ENCODE assay signal across 15 cellular contexts in genomic region chr1:44630116-44630515, GRCh38. TPM values are rescaled to one million over a fixed set of nuclear protein-coding genes. Genes with fewer than 3 reads are reported as not detected.
DNase-seq lines count a peak whose midpoint lies in the region; ATAC-seq and TF ChIP-seq lines count a peak whose summit lies in the region.
"Had no signal": no experiment of that assay in that cellular context is flagged by ENCODE, and none has a peak within 500 bp of the region (broad histone marks: within the 10 kb centered on the region; RNA-seq: fewer than 3 reads in every experiment).

No MANE protein-coding gene starts in this region.

- H3K27me3 ChIP-seq in PC-9 (ENCODE audit: insufficient read depth, low read depth) = no peaks in the 10 kb centered on the region
- H3K27me3 ChIP-seq in osteoblast (ENCODE audit: insufficient read depth, low read length) = no peaks in the 10 kb centered on the region
- H3K27me3 ChIP-seq: brain microvascular endothelial cell, upper lobe of left lung had no signal

- CTCF ChIA-PET in PC-9 (lab: Charles Lee) = no interaction called here

- H3K36me3 ChIP-seq in PC-9 (ENCODE audit: low read depth) (no peaks in the 10 kb centered on the region), osteoblast (ENCODE audit: insufficient read depth, low read length) (peaks cover 14% of the 10 kb centered on the region)

- H3K9me3 ChIP-seq in PC-9 (ENCODE audit: insufficient read depth, low read depth) (no peaks in the 10 kb centered on the region), osteoblast (ENCODE audit: low read depth, low read length) (no peaks in the 10 kb centered on the region)
- H3K9me3 ChIP-seq: upper lobe of left lung had no signal

- H3K27ac Mint-ChIP-seq in activated CD4-positive, alpha-beta T cell treated with anti-CD3 and anti-CD28 coated beads, Interleukin-2, amount 10 ng/mL, durations not matched to agents 24 days and 14 days = peak overlapping the region; percentile 94
- H3K27ac Mint-ChIP-seq in central memory CD8-positive, alpha-beta T cell (ENCODE audit: low read depth) = peak overlapping the region; percentile 76

- H2AFZ ChIP-seq in PC-9 (no peak overlapping the region), osteoblast (ENCODE audit: low read length) (no peak overlapping the region)

- H4K20me1 ChIP-seq in PC-9 (ENCODE audit: insufficient read depth) = no peaks in the 10 kb centered on the region
- peaks cover 11% of the 10 kb centered on the region for H4K20me1 ChIP-seq in osteoblast (ENCODE audit: insufficient read depth, low read length)

- peaks cover 6% of the 10 kb centered on the region for H3K9me3 Mint-ChIP-seq in activated CD4-positive, alpha-beta T cell treated with anti-CD3 and anti-CD28 coated beads, Interleukin-2, amount 10 ng/mL, durations not matched to agents 24 days and 14 days
- H3K9me3 Mint-ChIP-seq in central memory CD8-positive, alpha-beta T cell = peaks cover 6% of the 10 kb centered on the region

- H3F3A ChIP-seq in PC-9 (ENCODE audit: insufficient read depth, low read depth) = peaks cover 31% of the 10 kb centered on the region; the same call in 1 of the 2 replicates

- peaks cover 17% of the 10 kb centered on the region; the same call in 1 of the 2 replicates for H3K79me2 ChIP-seq in PC-9 (ENCODE audit: low read depth)
- H3K79me2 ChIP-seq in osteoblast (ENCODE audit: insufficient read depth, low read length) = peaks cover 27% of the 10 kb centered on the region

- no peak for ATAC-seq in central memory CD8-positive, alpha-beta T cell (replicated peaks; ENCODE audit: extremely low read depth, poor library complexity, severe bottlenecking)

- H3K27me3 Mint-ChIP-seq in activated CD4-positive, alpha-beta T cell treated with anti-CD3 and anti-CD28 coated beads, Interleukin-2, amount 10 ng/mL, durations not matched to agents 24 days and 14 days = no peaks in the 10 kb centered on the region
- no peaks in the 10 kb centered on the region for H3K27me3 Mint-ChIP-seq in central memory CD8-positive, alpha-beta T cell

- POLR2A ChIA-PET in PC-9 (lab: Charles Lee; ENCODE audit: unreplicated experiment) = interaction anchor here (0.6 kb wide), 1 partner anchor 54 kb away, joined by 5 read pairs; no protein-coding TSS in a partner anchor

- no TSS peak for BruUV-seq in PC-9 (replicated peaks; lab: Mats Ljungman, UMichigan)

- H3K9me2 ChIP-seq in PC-9 (ENCODE audit: insufficient read depth) = no peaks in the 10 kb centered on the region

- no peak for DNase-seq in activated CD4-positive, alpha-beta T cell treated with anti-CD3 and anti-CD28 coated beads, Interleukin-2, amount 10 ng/mL, durations not matched to agents 24 days and 14 days
- no peak for DNase-seq in activated CD4-positive, alpha-beta T cell treated with anti-CD3 and anti-CD28 coated beads for 4 hours
- no peak for DNase-seq in PC-9
- no peak for DNase-seq in central memory CD8-positive, alpha-beta T cell (ENCODE audit: low spot score in 2 of 2)
- DNase-seq in osteoblast (ENCODE audit: insufficient read length, low spot score, missing footprints) = no peak
- DNase-seq in GM20000 (ENCODE audit: low spot score) = no peak
- no peak for DNase-seq in cerebellar nuclear complex (lab: John Stamatoyannopoulos, UW)
- no peak for DNase-seq in MV-4-11 (lab: John Stamatoyannopoulos, UW)
- DNase-seq: activated CD8-positive, alpha-beta memory T cell treated with anti-CD3 and anti-CD28 coated beads for 24 hours; brain microvascular endothelial cell; NCI-H1436; upper lobe of left lung had no signal

- TF ChIP-seq CTCF in PC-9 (conservative IDR thresholded peaks at IDR 0.05) (no peak), osteoblast (IDR thresholded peaks at IDR 0.05; ENCODE audit: extremely low read depth, low read depth, low read length) (no peak), GM20000 (IDR thresholded peaks at IDR 0.05; ENCODE audit: extremely low read depth, missing control alignments) (no peak)

- H3K4me2 ChIP-seq in PC-9 (0 out of 2 replicates have a peak overlapping the region, but pooled peaks have one; percentile 3), osteoblast (ENCODE audit: insufficient read depth, low read length) (peak overlapping the region; percentile 45)

- H3K4me1 ChIP-seq in PC-9 (replicated peaks; ENCODE audit: insufficient read depth) = peaks cover 44% of the 10 kb centered on the region
- peaks cover 46% of the 10 kb centered on the region for H3K4me1 ChIP-seq in osteoblast (ENCODE audit: insufficient read depth, low read length)

- H3K4me1 Mint-ChIP-seq in activated CD4-positive, alpha-beta T cell treated with anti-CD3 and anti-CD28 coated beads, Interleukin-2, amount 10 ng/mL, durations not matched to agents 24 days and 14 days = peaks cover 30% of the 10 kb centered on the region
- peaks cover 41% of the 10 kb centered on the region for H3K4me1 Mint-ChIP-seq in central memory CD8-positive, alpha-beta T cell

- peak overlapping the region; percentile 89 for H3K4me3 Mint-ChIP-seq in activated CD4-positive, alpha-beta T cell treated with anti-CD3 and anti-CD28 coated beads, Interleukin-2, amount 10 ng/mL, durations not matched to agents 24 days and 14 days
- no peak overlapping the region for H3K4me3 Mint-ChIP-seq in central memory CD8-positive, alpha-beta T cell

- H3K4me3 ChIP-seq in PC-9 (no peak overlapping the region), osteoblast (ENCODE audit: insufficient read depth, low read length) (no peak overlapping the region)
- H3K4me3 ChIP-seq: SK-N-MC, skin epidermis, upper lobe of left lung had no signal

- H3K27ac ChIP-seq in PC-9 = no peak overlapping the region
- peak overlapping the region; percentile 93 for H3K27ac ChIP-seq in osteoblast (ENCODE audit: low read depth, low read length)
- H3K27ac ChIP-seq: SK-N-MC, skin epidermis had no signal

- intact Hi-C loops in activated CD4-positive, alpha-beta T cell treated with anti-CD3 and anti-CD28 coated beads, Interleukin-2, amount 10 ng/mL, durations not matched to agents 24 days and 14 days (cut with micrococcal nuclease) = loop anchor here (2.0 to 5.0 kb wide), 3 partner anchors 418 to 1273 kb away; partner anchors contain the start of genes CDC20, DMAP1 and IPO13
- intact Hi-C loops in PC-9 (cut with micrococcal nuclease; ENCODE audit: unreplicated experiment) = no loop called here

- H3K36me3 Mint-ChIP-seq in activated CD4-positive, alpha-beta T cell treated with anti-CD3 and anti-CD28 coated beads, Interleukin-2, amount 10 ng/mL, durations not matched to agents 24 days and 14 days (ENCODE audit: low read depth) = peaks cover 23% of the 10 kb centered on the region
- peaks cover 24% of the 10 kb centered on the region for H3K36me3 Mint-ChIP-seq in central memory CD8-positive, alpha-beta T cell (ENCODE audit: insufficient read depth)

RNA-seq across cellular contexts. Expression of gene TMEM53, which starts 44.2 kb away (rescaled TPM):
- total RNA-seq in activated CD4-positive, alpha-beta T cell treated with anti-CD3 and anti-CD28 coated beads, Interleukin-2, amount 10 ng/mL, durations not matched to agents 24 days and 14 days = 4.5 and 5.1 TPM in 2 replicates
- total RNA-seq in PC-9 (2021) (33.2 and 36.1 TPM in 2 replicates), osteoblast (6.9 and 7.7 TPM in 2 replicates)

RNA-seq across cellular contexts. Expression of gene ARMH1, which starts 44.4 kb away (rescaled TPM):
- 133 and 137 TPM in 2 replicates for total RNA-seq in activated CD4-positive, alpha-beta T cell treated with anti-CD3 and anti-CD28 coated beads, Interleukin-2, amount 10 ng/mL, durations not matched to agents 24 days and 14 days
- 16.3 and 16.9 TPM in 2 replicates for total RNA-seq in PC-9 (2021)
- total RNA-seq in osteoblast = 3.2 and 4.3 TPM in 2 replicates
- total RNA-seq: epithelial cell of proximal tubule had no signal
